In genomic region chr7:151061241-151062110, GRCh38 we compare ENCODE assay signal across 2 cellular contexts.
TF ChIP-seq lines count a peak whose summit lies in the region.

No MANE protein-coding gene starts in this region.

TF ChIP-seq in HEK293, 187 proteins besides CTCF, POLR2A, EP300 and RAD21:
- peak; percentile 91 for TF ChIP-seq WT1 (tag by site-specific recombination; IDR thresholded peaks at IDR 0.05)
- TF ChIP-seq, protein P1, sequence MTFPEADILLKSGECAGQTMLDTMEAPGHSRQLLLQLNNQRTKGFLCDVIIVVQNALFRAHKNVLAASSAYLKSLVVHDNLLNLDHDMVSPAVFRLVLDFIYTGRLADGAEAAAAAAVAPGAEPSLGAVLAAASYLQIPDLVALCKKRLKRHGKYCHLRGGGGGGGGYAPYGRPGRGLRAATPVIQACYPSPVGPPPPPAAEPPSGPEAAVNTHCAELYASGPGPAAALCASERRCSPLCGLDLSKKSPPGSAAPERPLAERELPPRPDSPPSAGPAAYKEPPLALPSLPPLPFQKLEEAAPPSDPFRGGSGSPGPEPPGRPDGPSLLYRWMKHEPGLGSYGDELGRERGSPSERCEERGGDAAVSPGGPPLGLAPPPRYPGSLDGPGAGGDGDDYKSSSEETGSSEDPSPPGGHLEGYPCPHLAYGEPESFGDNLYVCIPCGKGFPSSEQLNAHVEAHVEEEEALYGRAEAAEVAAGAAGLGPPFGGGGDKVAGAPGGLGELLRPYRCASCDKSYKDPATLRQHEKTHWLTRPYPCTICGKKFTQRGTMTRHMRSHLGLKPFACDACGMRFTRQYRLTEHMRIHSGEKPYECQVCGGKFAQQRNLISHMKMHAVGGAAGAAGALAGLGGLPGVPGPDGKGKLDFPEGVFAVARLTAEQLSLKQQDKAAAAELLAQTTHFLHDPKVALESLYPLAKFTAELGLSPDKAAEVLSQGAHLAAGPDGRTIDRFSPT (tag by site-specific recombination; IDR thresholded peaks at IDR 0.05): peak; percentile 72
- no peak for TF ChIP-seq SETDB1 (IDR thresholded peaks at IDR 0.05; ENCODE audit: insufficient read length, low read length)
- peak; percentile 94 for TF ChIP-seq ZIC2 (tag by site-specific recombination; IDR thresholded peaks at IDR 0.05)
- no peak for TF ChIP-seq ZNF155 (tag by site-specific recombination; IDR thresholded peaks at IDR 0.05)
- TF ChIP-seq PRDM1 (tag by site-specific recombination; IDR thresholded peaks at IDR 0.05): peak; percentile 81
- TF ChIP-seq HOXA7 (CRISPR knock-in tag; IDR thresholded peaks at IDR 0.05; ENCODE audit: borderline replicate concordance): no peak
- TF ChIP-seq ZNF341 (tag by site-specific recombination; IDR thresholded peaks at IDR 0.05; ENCODE audit: low read depth): peak; percentile 20
- TF ChIP-seq, protein P2, sequence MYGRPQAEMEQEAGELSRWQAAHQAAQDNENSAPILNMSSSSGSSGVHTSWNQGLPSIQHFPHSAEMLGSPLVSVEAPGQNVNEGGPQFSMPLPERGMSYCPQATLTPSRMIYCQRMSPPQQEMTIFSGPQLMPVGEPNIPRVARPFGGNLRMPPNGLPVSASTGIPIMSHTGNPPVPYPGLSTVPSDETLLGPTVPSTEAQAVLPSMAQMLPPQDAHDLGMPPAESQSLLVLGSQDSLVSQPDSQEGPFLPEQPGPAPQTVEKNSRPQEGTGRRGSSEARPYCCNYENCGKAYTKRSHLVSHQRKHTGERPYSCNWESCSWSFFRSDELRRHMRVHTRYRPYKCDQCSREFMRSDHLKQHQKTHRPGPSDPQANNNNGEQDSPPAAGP (tag by site-specific recombination; IDR thresholded peaks at IDR 0.05): peak; percentile 85
- TF ChIP-seq, protein P3, sequence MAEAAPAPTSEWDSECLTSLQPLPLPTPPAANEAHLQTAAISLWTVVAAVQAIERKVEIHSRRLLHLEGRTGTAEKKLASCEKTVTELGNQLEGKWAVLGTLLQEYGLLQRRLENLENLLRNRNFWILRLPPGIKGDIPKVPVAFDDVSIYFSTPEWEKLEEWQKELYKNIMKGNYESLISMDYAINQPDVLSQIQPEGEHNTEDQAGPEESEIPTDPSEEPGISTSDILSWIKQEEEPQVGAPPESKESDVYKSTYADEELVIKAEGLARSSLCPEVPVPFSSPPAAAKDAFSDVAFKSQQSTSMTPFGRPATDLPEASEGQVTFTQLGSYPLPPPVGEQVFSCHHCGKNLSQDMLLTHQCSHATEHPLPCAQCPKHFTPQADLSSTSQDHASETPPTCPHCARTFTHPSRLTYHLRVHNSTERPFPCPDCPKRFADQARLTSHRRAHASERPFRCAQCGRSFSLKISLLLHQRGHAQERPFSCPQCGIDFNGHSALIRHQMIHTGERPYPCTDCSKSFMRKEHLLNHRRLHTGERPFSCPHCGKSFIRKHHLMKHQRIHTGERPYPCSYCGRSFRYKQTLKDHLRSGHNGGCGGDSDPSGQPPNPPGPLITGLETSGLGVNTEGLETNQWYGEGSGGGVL (tag by site-specific recombination; IDR thresholded peaks at IDR 0.05): no peak; the same call in 1 of the 2 replicates
- TF ChIP-seq SCRT2 (tag by site-specific recombination; IDR thresholded peaks at IDR 0.05): no peak
- 0 out of 2 replicates have a peak, but pooled peaks have one; percentile 18 for TF ChIP-seq GLIS2 (tag by site-specific recombination; IDR thresholded peaks at IDR 0.05)
- peak; percentile 79 for TF ChIP-seq GLIS1 (tag by site-specific recombination; IDR thresholded peaks at IDR 0.05)
- TF ChIP-seq ZNF664 (tag by site-specific recombination; IDR thresholded peaks at IDR 0.05): no peak
- TF ChIP-seq PATZ1 (tag by site-specific recombination; IDR thresholded peaks at IDR 0.05): peak; percentile 52
- TF ChIP-seq ZNF366 (tag by site-specific recombination; conservative IDR thresholded peaks at IDR 0.05): 0 out of 2 replicates have a peak, but pooled peaks have one; percentile 25
- peak; percentile 11; the same call in 1 of the 2 replicates for TF ChIP-seq SP3 (tag by site-specific recombination; IDR thresholded peaks at IDR 0.05)
TF ChIP-seq in HEK293: peak in this region for 11.

TF ChIP-seq in GM12878, 131 proteins besides CTCF, POLR2A, EP300 and RAD21:
- TF ChIP-seq LARP7 (IDR thresholded peaks at IDR 0.05) (no peak), ASH2L (IDR thresholded peaks at IDR 0.05; ENCODE audit: borderline replicate concordance, low read depth) (no peak), NR2C1 (IDR thresholded peaks at IDR 0.05) (no peak), TBL1XR1 (IDR thresholded peaks at IDR 0.05; ENCODE audit: low read depth, low read length) (no peak), POLR2AphosphoS2 (IDR thresholded peaks at IDR 0.05; ENCODE audit: low read depth, low read length) (no peak), BCL11A (IDR thresholded peaks at IDR 0.05; ENCODE audit: low read depth, low read length) (no peak), POLR2AphosphoS5 (IDR thresholded peaks at IDR 0.05; ENCODE audit: low read length) (no peak), CUX1 (IDR thresholded peaks at IDR 0.05; ENCODE audit: insufficient replicate concordance, low read depth, low read length) (no peak)
- TF ChIP-seq, protein P4, sequence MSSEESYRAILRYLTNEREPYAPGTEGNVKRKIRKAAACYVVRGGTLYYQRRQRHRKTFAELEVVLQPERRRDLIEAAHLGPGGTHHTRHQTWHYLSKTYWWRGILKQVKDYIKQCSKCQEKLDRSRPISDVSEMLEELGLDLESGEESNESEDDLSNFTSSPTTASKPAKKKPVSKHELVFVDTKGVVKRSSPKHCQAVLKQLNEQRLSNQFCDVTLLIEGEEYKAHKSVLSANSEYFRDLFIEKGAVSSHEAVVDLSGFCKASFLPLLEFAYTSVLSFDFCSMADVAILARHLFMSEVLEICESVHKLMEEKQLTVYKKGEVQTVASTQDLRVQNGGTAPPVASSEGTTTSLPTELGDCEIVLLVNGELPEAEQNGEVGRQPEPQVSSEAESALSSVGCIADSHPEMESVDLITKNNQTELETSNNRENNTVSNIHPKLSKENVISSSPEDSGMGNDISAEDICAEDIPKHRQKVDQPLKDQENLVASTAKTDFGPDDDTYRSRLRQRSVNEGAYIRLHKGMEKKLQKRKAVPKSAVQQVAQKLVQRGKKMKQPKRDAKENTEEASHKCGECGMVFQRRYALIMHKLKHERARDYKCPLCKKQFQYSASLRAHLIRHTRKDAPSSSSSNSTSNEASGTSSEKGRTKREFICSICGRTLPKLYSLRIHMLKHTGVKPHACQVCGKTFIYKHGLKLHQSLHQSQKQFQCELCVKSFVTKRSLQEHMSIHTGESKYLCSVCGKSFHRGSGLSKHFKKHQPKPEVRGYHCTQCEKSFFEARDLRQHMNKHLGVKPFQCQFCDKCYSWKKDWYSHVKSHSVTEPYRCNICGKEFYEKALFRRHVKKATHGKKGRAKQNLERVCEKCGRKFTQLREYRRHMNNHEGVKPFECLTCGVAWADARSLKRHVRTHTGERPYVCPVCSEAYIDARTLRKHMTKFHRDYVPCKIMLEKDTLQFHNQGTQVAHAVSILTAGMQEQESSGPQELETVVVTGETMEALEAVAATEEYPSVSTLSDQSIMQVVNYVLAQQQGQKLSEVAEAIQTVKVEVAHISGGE (CRISPR knock-in tag; IDR thresholded peaks at IDR 0.05): no peak
- TF ChIP-seq, protein P5, sequence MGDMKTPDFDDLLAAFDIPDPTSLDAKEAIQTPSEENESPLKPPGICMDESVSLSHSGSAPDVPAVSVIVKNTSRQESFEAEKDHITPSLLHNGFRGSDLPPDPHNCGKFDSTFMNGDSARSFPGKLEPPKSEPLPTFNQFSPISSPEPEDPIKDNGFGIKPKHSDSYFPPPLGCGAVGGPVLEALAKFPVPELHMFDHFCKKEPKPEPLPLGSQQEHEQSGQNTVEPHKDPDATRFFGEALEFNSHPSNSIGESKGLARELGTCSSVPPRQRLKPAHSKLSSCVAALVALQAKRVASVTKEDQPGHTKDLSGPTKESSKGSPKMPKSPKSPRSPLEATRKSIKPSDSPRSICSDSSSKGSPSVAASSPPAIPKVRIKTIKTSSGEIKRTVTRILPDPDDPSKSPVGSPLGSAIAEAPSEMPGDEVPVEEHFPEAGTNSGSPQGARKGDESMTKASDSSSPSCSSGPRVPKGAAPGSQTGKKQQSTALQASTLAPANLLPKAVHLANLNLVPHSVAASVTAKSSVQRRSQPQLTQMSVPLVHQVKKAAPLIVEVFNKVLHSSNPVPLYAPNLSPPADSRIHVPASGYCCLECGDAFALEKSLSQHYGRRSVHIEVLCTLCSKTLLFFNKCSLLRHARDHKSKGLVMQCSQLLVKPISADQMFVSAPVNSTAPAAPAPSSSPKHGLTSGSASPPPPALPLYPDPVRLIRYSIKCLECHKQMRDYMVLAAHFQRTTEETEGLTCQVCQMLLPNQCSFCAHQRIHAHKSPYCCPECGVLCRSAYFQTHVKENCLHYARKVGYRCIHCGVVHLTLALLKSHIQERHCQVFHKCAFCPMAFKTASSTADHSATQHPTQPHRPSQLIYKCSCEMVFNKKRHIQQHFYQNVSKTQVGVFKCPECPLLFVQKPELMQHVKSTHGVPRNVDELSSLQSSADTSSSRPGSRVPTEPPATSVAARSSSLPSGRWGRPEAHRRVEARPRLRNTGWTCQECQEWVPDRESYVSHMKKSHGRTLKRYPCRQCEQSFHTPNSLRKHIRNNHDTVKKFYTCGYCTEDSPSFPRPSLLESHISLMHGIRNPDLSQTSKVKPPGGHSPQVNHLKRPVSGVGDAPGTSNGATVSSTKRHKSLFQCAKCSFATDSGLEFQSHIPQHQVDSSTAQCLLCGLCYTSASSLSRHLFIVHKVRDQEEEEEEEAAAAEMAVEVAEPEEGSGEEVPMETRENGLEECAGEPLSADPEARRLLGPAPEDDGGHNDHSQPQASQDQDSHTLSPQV (IDR thresholded peaks at IDR 0.05): no peak
